In the genomic region with DNA sequence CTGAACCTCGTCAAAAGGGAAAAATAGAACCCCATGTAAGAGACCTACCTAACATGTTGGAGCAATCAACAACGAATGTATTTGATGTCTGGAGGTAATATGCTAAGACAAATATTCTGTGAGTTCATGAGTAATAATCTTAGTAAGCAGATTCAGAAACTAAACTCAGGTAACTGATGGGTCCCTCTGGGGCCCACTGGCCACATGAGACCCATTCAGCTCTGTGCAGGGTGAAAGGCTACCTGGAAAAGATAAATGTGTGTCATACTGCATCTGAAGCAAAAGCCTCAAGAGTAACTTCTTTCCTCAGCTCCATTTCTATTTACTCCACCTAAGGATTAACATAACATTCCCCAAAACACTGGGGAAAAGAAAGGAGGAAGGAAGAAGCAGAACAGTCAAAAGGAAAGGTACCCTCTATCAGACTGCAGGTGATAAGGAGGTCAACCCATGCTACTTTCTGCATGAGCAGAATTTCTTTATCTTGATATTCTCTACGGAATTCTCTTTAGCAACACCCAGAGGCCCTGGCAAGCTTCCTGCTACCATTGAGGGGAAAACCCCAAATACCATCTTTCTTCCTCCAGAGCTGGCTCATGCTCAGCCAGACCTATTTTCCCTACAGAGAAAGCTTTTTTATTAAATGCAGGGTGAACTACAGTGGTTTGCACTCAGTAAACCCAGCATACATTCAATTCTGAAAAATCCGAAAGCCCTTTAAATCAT, we compare ENCODE assay signal across 18 cellular contexts. TPM values are rescaled to one million over a fixed set of nuclear protein-coding genes. Genes with fewer than 3 reads are reported as not detected.
DNase-seq lines count a peak whose midpoint lies in the region; ATAC-seq lines count a peak whose summit lies in the region.
"Had no signal": no experiment of that assay in that cellular context is flagged by ENCODE, and none has a peak within 500 bp of the region (broad histone marks: within the 10 kb centered on the region; RNA-seq: fewer than 3 reads in every experiment).

No MANE protein-coding gene starts in this region.

- no peak overlapping the region for H2AFZ ChIP-seq in GM23248

- peaks cover 25% of the 10 kb centered on the region for H3K4me1 ChIP-seq in GM23248 (ENCODE audit: insufficient read depth)
- H3K4me1 ChIP-seq: SJCRH30 had no signal

- H3K27me3 ChIP-seq in GM23248 (replicated peaks; ENCODE audit: insufficient read depth), result no peaks in the 10 kb centered on the region
- H3K27me3 ChIP-seq: tibial nerve had no signal

- no peak overlapping the region for H3K27ac ChIP-seq in GM23248
- H3K27ac ChIP-seq: SJCRH30, tibial nerve had no signal

- H3K4me3 Mint-ChIP-seq in activated T-cell treated with anti-CD3 and anti-CD28 coated beads, Interleukin-2, amount 50 U/mL, for 72 hours, result no peak overlapping the region
- H3K4me3 Mint-ChIP-seq: activated T-cell treated with anti-CD3 and anti-CD28 coated beads, Interleukin-2, amount 50 U/mL, for 24 hours; brain; nephron had no signal

- no peaks in the 10 kb centered on the region for H3K9me3 Mint-ChIP-seq in activated T-cell treated with anti-CD3 and anti-CD28 coated beads, Interleukin-2, amount 50 U/mL, for 72 hours
- H3K9me3 Mint-ChIP-seq: activated T-cell treated with anti-CD3 and anti-CD28 coated beads, Interleukin-2, amount 50 U/mL, for 24 hours; brain; nephron had no signal

- H3K36me3 Mint-ChIP-seq in activated T-cell treated with anti-CD3 and anti-CD28 coated beads, Interleukin-2, amount 50 U/mL, for 72 hours (ENCODE audit: insufficient read depth in 2 of 2), result no peaks in the 10 kb centered on the region
- H3K36me3 Mint-ChIP-seq: brain had no signal

- DNase-seq in ACHN (peak; percentile 14), GM23248 (peak; percentile 53), amniotic stem cell (lab: John Stamatoyannopoulos, UW) (peak; percentile 5), germinal center (ENCODE audit: low spot score) (peak; percentile 14), globus pallidus (ENCODE audit: low spot score) (no peak), kidney glomerular epithelial cell (lab: John Stamatoyannopoulos, UW) (no peak), 8988T (no peak)
- DNase-seq in activated T-cell treated with anti-CD3 and anti-CD28 coated beads, Interleukin-2, amount 50 U/mL, for 72 hours, result no peak
- DNase-seq: activated T-cell treated with anti-CD3 and anti-CD28 coated beads, Interleukin-2, amount 50 U/mL, for 24 hours; erythroblast; kidney; NCI-H1436; NCI-H774; SJCRH30 had no signal

- H3K27me3 Mint-ChIP-seq in activated T-cell treated with anti-CD3 and anti-CD28 coated beads, Interleukin-2, amount 50 U/mL, for 72 hours (ENCODE audit: low read depth), result no peaks in the 10 kb centered on the region
- H3K27me3 Mint-ChIP-seq: activated T-cell treated with anti-CD3 and anti-CD28 coated beads, Interleukin-2, amount 50 U/mL, for 24 hours; brain had no signal

- H3K79me2 ChIP-seq in GM23248 (ENCODE audit: insufficient read depth), result no peaks in the 10 kb centered on the region

- H4K20me1 ChIP-seq in GM23248 (ENCODE audit: insufficient read depth), result no peaks in the 10 kb centered on the region

- no peaks in the 10 kb centered on the region for H3K4me1 Mint-ChIP-seq in activated T-cell treated with anti-CD3 and anti-CD28 coated beads, Interleukin-2, amount 50 U/mL, for 72 hours (ENCODE audit: low read depth)
- H3K4me1 Mint-ChIP-seq: brain, nephron had no signal

- no peak overlapping the region for H3K4me3 ChIP-seq in GM23248
- H3K4me3 ChIP-seq: SJCRH30, tibial nerve had no signal

- H3K9me2 ChIP-seq in GM23248 (ENCODE audit: insufficient read depth), result peaks cover 3% of the 10 kb centered on the region; the same call in 1 of the 2 replicates

- H3K36me3 ChIP-seq in GM23248 (ENCODE audit: low read depth), result no peaks in the 10 kb centered on the region
- H3K36me3 ChIP-seq: SJCRH30 had no signal

- 86 to 90% methylated on average over 4 of the region's 4 CpGs for WGBS in GM23248 (ENCODE audit: low coverage in 1 of 2, low lambda C conversion rate in 2 of 2, missing lambda C conversion rate in 2 of 2), 2 experiments

- in situ Hi-C loops in ACHN (cut with HindIII; ENCODE audit: low pct_ligation_motif_present, low pct_unique_long_range_greater_than_20kb, low sequenced_read_pairs), result no loop called here
- in situ Hi-C loops in GM23248 (cut with MboI), result no loop called here

- H3K27ac Mint-ChIP-seq in activated T-cell treated with anti-CD3 and anti-CD28 coated beads, Interleukin-2, amount 50 U/mL, for 72 hours, result no peak overlapping the region
- H3K27ac Mint-ChIP-seq: activated T-cell treated with anti-CD3 and anti-CD28 coated beads, Interleukin-2, amount 50 U/mL, for 24 hours; brain; nephron had no signal

- peaks cover 5% of the 10 kb centered on the region; the same call in 1 of the 2 replicates for H3F3A ChIP-seq in GM23248 (ENCODE audit: insufficient read depth)

- ATAC-seq in activated T-cell treated with anti-CD3 and anti-CD28 coated beads, Interleukin-2, amount 50 U/mL, for 72 hours (replicated peaks in 1 of 2), result no peak

- no peak overlapping the region for H3K4me2 ChIP-seq in GM23248 (ENCODE audit: unreplicated experiment)

- no peak overlapping the region for H3K9ac ChIP-seq in GM23248

- no peaks in the 10 kb centered on the region for H3K9me3 ChIP-seq in GM23248 (ENCODE audit: low read depth)
- H3K9me3 ChIP-seq: SJCRH30, tibial nerve had no signal

RNA-seq across cellular contexts. Expression of gene ABCA6, which starts 37.7 kb away (rescaled TPM):
- 5.3 and 6.4 TPM in 2 replicates for total RNA-seq in GM23248 (2014; rRNA removed; shearing (Covaris generic))
- 2.1 and 2.8 TPM in 2 replicates for polyA plus RNA-seq in GM23248 (2016; fragmentation: Nextera tagmentation; extraction: Ambion mirVana)
- total RNA-seq in activated T-cell treated with anti-CD3 and anti-CD28 coated beads, Interleukin-2, amount 50 U/mL, for 72 hours, result under 1 TPM; 0.22 to 0.37 TPM
- total RNA-seq: HT-29, SJCRH30 had no signal

RNA-seq across cellular contexts. Expression of gene ABCA10, which starts 49.2 kb away (rescaled TPM):
- 0.11 and 0.13 TPM in 2 replicates for total RNA-seq in GM23248 (2014; rRNA removed; shearing (Covaris generic))
- 0.09 and 0.23 TPM in 2 replicates for polyA plus RNA-seq in GM23248 (2016; fragmentation: Nextera tagmentation; extraction: Ambion mirVana)
- 1 to 10 TPM; 2.0 to 2.1 TPM for total RNA-seq in activated T-cell treated with anti-CD3 and anti-CD28 coated beads, Interleukin-2, amount 50 U/mL, for 72 hours
- total RNA-seq: SJCRH30 had no signal

Comparison
In these comparisons a context has a peak if more than half of its experiments do, and no peak if none do; other contexts are left out.
1. DNase-seq: peak in ACHN (single experiment), GM23248 (single experiment), amniotic stem cell (single experiment) and germinal center (single experiment); none in globus pallidus (single experiment), activated T-cell treated with anti-CD3 and anti-CD28 coated beads, Interleukin-2, amount 50 U/mL, for 72 hours (0 of 2), kidney glomerular epithelial cell (single experiment) and 8988T (single experiment).